Comparison of ENCODE assay signal across 10 cellular contexts in genomic region chr1:12454406-12455391, GRCh38.
DNase-seq lines count a peak whose midpoint lies in the region; ATAC-seq, FAIRE-seq and TF ChIP-seq lines count a peak whose summit lies in the region.
"Had no signal": no experiment of that assay in that cellular context is flagged by ENCODE, and none has a peak within 500 bp of the region (broad histone marks: within the 10 kb centered on the region; RNA-seq: fewer than 3 reads in every experiment).

No MANE protein-coding gene starts in this region.

- H3K4me3 ChIP-seq in PC-9 = no peak overlapping the region
- H3K4me3 ChIP-seq in gastroesophageal sphincter = no peak overlapping the region
- H3K4me3 ChIP-seq: SK-N-MC had no signal

- H3K27ac ChIP-seq in PC-9 = peak overlapping the region; percentile 55
- H3K27ac ChIP-seq in gastroesophageal sphincter = peak overlapping the region; percentile 89 to 98 (median 91)
- H3K27ac ChIP-seq: SK-N-MC had no signal

- no peak for TF ChIP-seq POLR2A in gastroesophageal sphincter (IDR thresholded peaks at IDR 0.05)

- CTCF ChIA-PET in PC-9 (lab: Charles Lee) = interaction anchor here (0.6 to 0.8 kb wide), 2 partner anchors 23 to 30 kb away, joined by 3 read pairs; no protein-coding TSS in a partner anchor

- BruUV-seq in PC-9 (replicated peaks; lab: Mats Ljungman, UMichigan) = no TSS peak

- intact Hi-C loops in PC-9 (cut with micrococcal nuclease; ENCODE audit: unreplicated experiment) (loop anchor here (1.0 kb wide), 1 partner anchor 24 kb away; no protein-coding TSS in a partner anchor), sciatic nerve (cut with DNase I) (loop anchor here (10.0 kb wide), 1 partner anchor 160 kb away; the partner anchor contains the start of gene DHRS3)

- H3K4me1 ChIP-seq in PC-9 (replicated peaks; ENCODE audit: insufficient read depth) = peaks cover 42% of the 10 kb centered on the region
- H3K4me1 ChIP-seq in gastroesophageal sphincter = peaks cover 68 to 99% (median 75%) of the 10 kb centered on the region in 3 donors

- TF ChIP-seq CTCF in PC-9 (conservative IDR thresholded peaks at IDR 0.05) (no peak), gastroesophageal sphincter (IDR thresholded peaks at IDR 0.05) (peak in 1 of 4 experiments; percentile 20)

- H3K9me3 ChIP-seq in PC-9 (ENCODE audit: insufficient read depth, low read depth) (no peaks in the 10 kb centered on the region), gastroesophageal sphincter (no peaks in the 10 kb centered on the region)

- no peaks in the 10 kb centered on the region for H3K9me2 ChIP-seq in PC-9 (ENCODE audit: insufficient read depth)

- WGBS in gastroesophageal sphincter (ENCODE audit: low coverage in 1 of 2), 2 donors = 24% methylated on average over 3 of the region's 4 CpGs; no CpG with 5 or more reads in 1 of the 2 donors

- POLR2A ChIA-PET in PC-9 (lab: Charles Lee; ENCODE audit: unreplicated experiment) = interaction anchor here (0.6 to 0.8 kb wide), 4 partner anchors 19 to 163 kb away, joined by 3 to 35 read pairs (median 4); partner anchors contain the start of gene DHRS3

- peak overlapping the region; percentile 41 for H3K4me2 ChIP-seq in PC-9

- H4K20me1 ChIP-seq in PC-9 (ENCODE audit: insufficient read depth) = no peaks in the 10 kb centered on the region

- peaks cover 13% of the 10 kb centered on the region; the same call in 1 of the 2 replicates for H3F3A ChIP-seq in PC-9 (ENCODE audit: insufficient read depth, low read depth)

- H3K27me3 ChIP-seq in PC-9 (ENCODE audit: insufficient read depth, low read depth) = no peaks in the 10 kb centered on the region
- H3K27me3 ChIP-seq in gastroesophageal sphincter = no peaks in the 10 kb centered on the region

- no peak for FAIRE-seq in GM19239 (lab: Jason Lieb, UNC)
- FAIRE-seq: frontal cortex had no signal

- peak; percentile 26 for DNase-seq in ELF-1 (ENCODE audit: low read depth, low spot score)
- DNase-seq in PC-9 = peak; percentile 52 to 81
- no peak for DNase-seq in sciatic nerve (ENCODE audit: low spot score)
- DNase-seq in GM19239 (ENCODE audit: insufficient read length, low spot score) = no peak
- DNase-seq in cerebellar nuclear complex (lab: John Stamatoyannopoulos, UW) = no peak
- no peak for DNase-seq in DMS153 (lab: John Stamatoyannopoulos, UW)

- TF ChIP-seq EP300 in gastroesophageal sphincter (IDR thresholded peaks at IDR 0.05) = no peak

- no peaks in the 10 kb centered on the region for H3K79me2 ChIP-seq in PC-9 (ENCODE audit: low read depth)

- H2AFZ ChIP-seq in PC-9 = no peak overlapping the region

- H3K36me3 ChIP-seq in PC-9 (ENCODE audit: low read depth) = no peaks in the 10 kb centered on the region
- H3K36me3 ChIP-seq in gastroesophageal sphincter = no peaks in the 10 kb centered on the region

- peak; percentile 76 for ATAC-seq in gastroesophageal sphincter
- ATAC-seq in sciatic nerve = peak; percentile 78
- no peak for ATAC-seq in GM21360 (IDR thresholded peaks at IDR 0.05; ENCODE audit: unreplicated experiment)

Comparison
In these comparisons a context has a peak if more than half of its experiments do, and no peak if none do; other contexts are left out.
1. DNase-seq: peak in ELF-1 (single experiment) and PC-9 (2 of 2); none in sciatic nerve (single experiment), GM19239 (single experiment), cerebellar nuclear complex (0 of 2) and DMS153 (single experiment).